8 cellular contexts compared by ENCODE assay signal in genomic region chr11:126282742-126283591, GRCh38. TPM values are rescaled to one million over a fixed set of nuclear protein-coding genes. Genes with fewer than 3 reads are reported as not detected.
A peak's percentile ranks its signal among the peaks of the same experiment; 100 is the strongest.
DNase-seq lines count a peak whose midpoint lies in the region; ATAC-seq, FAIRE-seq and TF ChIP-seq lines count a peak whose summit lies in the region.

Gene TIRAP, plus strand, starts transcription at chr11:126283093. Its CDS starts 7,802 bp downstream, at chr11:126290895.

- TF ChIP-seq RAD21 in H1 (IDR thresholded peaks at IDR 0.05 in 1 of 2, conservative IDR thresholded peaks at IDR 0.05 in 1 of 2; ENCODE audit: low read depth in 2 of 2, low read length in 2 of 2) = no peak

- TF ChIP-seq EP300 in H1 (IDR thresholded peaks at IDR 0.05; ENCODE audit: borderline replicate concordance in 1 of 2, low read depth in 2 of 2, low read length in 2 of 2) = no peak

- no peaks in the 10 kb centered on the region for H3K9me3 ChIP-seq in H1 (ENCODE audit: insufficient read depth in 2 of 2, low read depth in 1 of 2, low read length in 1 of 2)

- H3K36me3 ChIP-seq in H1 (ENCODE audit: control insufficient read depth in 2 of 4, insufficient read depth in 4 of 4, low read length in 3 of 4) = no peaks in the 10 kb centered on the region; a peak in 1 of 8 replicates

- H3K23ac ChIP-seq in H1 (ENCODE audit: insufficient read length) = no peak within 1 kb of the TSS

- peak within 1 kb of the TSS; percentile 93 for H2AFZ ChIP-seq in H1 (ENCODE audit: low read length)

- no peaks in the 10 kb centered on the region for H3K9me3 Mint-ChIP-seq in activated CD8-positive, alpha-beta memory T cell treated with anti-CD3 and anti-CD28 coated beads, Interleukin-2, amount 10 ng/mL, durations not matched to agents 7 days and 5 days (ENCODE audit: low read depth)

- H4K5ac ChIP-seq in H1 (ENCODE audit: insufficient read length, low read depth, low read length) = no peak within 1 kb of the TSS

- no peak within 1 kb of the TSS for H4K91ac ChIP-seq in H1 (replicated peaks; ENCODE audit: insufficient read length, low read length)

- peak within 1 kb of the TSS; percentile 71; the same call in 1 of the 2 replicates for H2BK12ac ChIP-seq in H1 (ENCODE audit: low read depth, low read length)

- no peak for FAIRE-seq in H1 (lab: Jason Lieb, UNC)

- H3K4ac ChIP-seq in H1 (replicated peaks; ENCODE audit: insufficient read length, low read depth, low read length) = no peak within 1 kb of the TSS

- CTCF ChIA-PET in activated CD8-positive, alpha-beta memory T cell treated with anti-CD3 and anti-CD28 coated beads, Interleukin-2, amount 10 ng/mL, durations not matched to agents 7 days and 5 days (lab: Charles Lee) = interaction anchor here (1.7 to 1.8 kb wide), 2 partner anchors 13 to 28 kb away, joined by 4 to 10 read pairs; partner anchors contain the start of genes FOXRED1 and SRPRA
- CTCF ChIA-PET in H1 (lab: Charles Lee; ENCODE audit: partially characterized antibody) = interaction anchor here (0.5 to 1.6 kb wide), 5 partner anchors 10 to 94 kb away, joined by 3 to 4 read pairs (median 3); no protein-coding TSS in a partner anchor

- no peak within 1 kb of the TSS; the same call in 1 of the 2 replicates for H2BK5ac ChIP-seq in H1 (ENCODE audit: low read depth, low read length)

- TF ChIP-seq POLR2A in H1 (IDR thresholded peaks at IDR 0.05; ENCODE audit: control extremely low read depth in 1 of 2, low read depth in 2 of 2, low read length in 2 of 2) = peak in 1 of 2 experiments; percentile 66; a peak in 2 of 3 replicates

- no peak within 1 kb of the TSS for H3K27ac ChIP-seq in H1 (ENCODE audit: low read depth, low read length)

- peak within 1 kb of the TSS; percentile 85; the same call in 1 of the 2 replicates for H3K18ac ChIP-seq in H1 (ENCODE audit: extremely low read depth, low read length)

- no peak for TF ChIP-seq CTCF in AG10803 (conservative IDR thresholded peaks at IDR 0.05; ENCODE audit: low read length)
- TF ChIP-seq CTCF in H1 (IDR thresholded peaks at IDR 0.05; ENCODE audit: control extremely low read depth in 1 of 3, insufficient read depth in 1 of 3, low read depth in 1 of 3, low read length in 3 of 3) = peak in 1 of 3 experiments; percentile 16; a peak in 1 of 4 replicates

- H2BK15ac ChIP-seq in H1 (ENCODE audit: low read length) = peak within 1 kb of the TSS; percentile 61; the same call in 1 of the 2 replicates

- no peaks in the 10 kb centered on the region for H4K20me1 ChIP-seq in H1 (replicated peaks in 1 of 2; ENCODE audit: control insufficient read depth in 1 of 2, insufficient read depth in 2 of 2, low read length in 2 of 2)

- peak within 1 kb of the TSS; percentile 98 for H3K27ac Mint-ChIP-seq in activated CD8-positive, alpha-beta memory T cell treated with anti-CD3 and anti-CD28 coated beads, Interleukin-2, amount 10 ng/mL, durations not matched to agents 7 days and 5 days

- peaks cover 13% of the 10 kb centered on the region for H3K23me2 ChIP-seq in H1 (ENCODE audit: low read depth, low read length)

- DNase-seq in AG10803 (ENCODE audit: low read depth) (peak; percentile 52), NOMO-1 treated with DMSO at 0.1 percent for 48 hours (lab: John Stamatoyannopoulos, UW; ENCODE audit: unreplicated experiment) (peak; percentile 62), H1 (ENCODE audit: low read depth in 1 of 2, low spot score in 2 of 2) (peak in 1 of 2 experiments; percentile 79), medulla oblongata (ENCODE audit: extremely low spot score) (peak; percentile 56)
- DNase-seq in activated CD8-positive, alpha-beta memory T cell treated with anti-CD3 and anti-CD28 coated beads, Interleukin-2, amount 10 ng/mL, durations not matched to agents 7 days and 5 days = peak; percentile 77
- DNase-seq in stimulated activated CD8-positive, alpha-beta memory T cell treated with anti-CD3 and anti-CD28 coated beads, Interleukin-4, amount 100 ng/mL, for 1 hour (ENCODE audit: low read depth in 2 of 2, low spot score in 1 of 2) = peak; percentile 24 to 34

- peak within 1 kb of the TSS; percentile 73 for H4K8ac ChIP-seq in H1 (ENCODE audit: extremely low read depth, insufficient read depth, low read length)

- peak within 1 kb of the TSS; percentile 22 for H3K56ac ChIP-seq in H1 (replicated peaks; ENCODE audit: insufficient read length, low read depth, low read length)

- peak within 1 kb of the TSS; percentile 98 for H3K4me3 Mint-ChIP-seq in activated CD8-positive, alpha-beta memory T cell treated with anti-CD3 and anti-CD28 coated beads, Interleukin-2, amount 10 ng/mL, durations not matched to agents 7 days and 5 days

- H3K4me1 ChIP-seq in H1 (replicated peaks in 1 of 4; ENCODE audit: control insufficient read depth in 3 of 4, insufficient read depth in 4 of 4, low read length in 3 of 4) = peaks cover 0 to 6% (median 4%) of the 10 kb centered on the region in 4 experiments; a peak in 4 of 7 replicates

- H2BK120ac ChIP-seq in H1 (replicated peaks; ENCODE audit: low read depth, low read length) = no peak within 1 kb of the TSS

- peak within 1 kb of the TSS; percentile 79 for H3K4me3 ChIP-seq in AG10803 (ENCODE audit: low read length)
- H3K4me3 ChIP-seq in H1 (ENCODE audit: extremely low read depth in 1 of 4, insufficient read depth in 2 of 4, low read depth in 3 of 4, low read length in 4 of 4) = peak within 1 kb of the TSS; percentile 46 to 91 (median 83)

- peak; percentile 62 for ATAC-seq in GM19025 (IDR thresholded peaks at IDR 0.05; ENCODE audit: low read depth, unreplicated experiment)
- peak; percentile 65 for ATAC-seq in HG03175 (IDR thresholded peaks at IDR 0.05; ENCODE audit: unreplicated experiment)
- peak; percentile 85 for ATAC-seq in activated CD8-positive, alpha-beta memory T cell treated with anti-CD3 and anti-CD28 coated beads, Interleukin-2, amount 10 ng/mL, durations not matched to agents 7 days and 5 days

- H3K4me2 ChIP-seq in H1 (ENCODE audit: insufficient read depth in 1 of 2, low read depth in 2 of 2, low read length in 2 of 2) = peak within 1 kb of the TSS; percentile 80 to 94

- H3K79me1 ChIP-seq in H1 (ENCODE audit: low read depth, low read length) = peaks cover 2% of the 10 kb centered on the region; the same call in 1 of the 2 replicates

- H2BK20ac ChIP-seq in H1 (ENCODE audit: low read length) = no peak within 1 kb of the TSS

- POLR2A ChIA-PET in H1 (lab: Charles Lee; ENCODE audit: partially characterized antibody) = interaction anchor here (0.6 to 4.6 kb wide), 17 partner anchors 7 to 1095 kb away, joined by 3 to 75 read pairs (median 3); partner anchors contain the start of genes DCPS, FAM118B, FOXRED1 and RPUSD4

- H2AK5ac ChIP-seq in H1 (ENCODE audit: low read depth, low read length) = no peak within 1 kb of the TSS

- H3K9ac ChIP-seq in H1 (replicated peaks in 1 of 4; ENCODE audit: extremely low read depth in 1 of 4, low read depth in 3 of 4, low read length in 3 of 4) = peak within 1 kb of the TSS; percentile 31 to 80 (median 46)

- peaks cover 41% of the 10 kb centered on the region for H3K4me1 Mint-ChIP-seq in activated CD8-positive, alpha-beta memory T cell treated with anti-CD3 and anti-CD28 coated beads, Interleukin-2, amount 10 ng/mL, durations not matched to agents 7 days and 5 days

- no peak within 1 kb of the TSS for H3K14ac ChIP-seq in H1 (ENCODE audit: insufficient read length)

- H3K27me3 Mint-ChIP-seq in activated CD8-positive, alpha-beta memory T cell treated with anti-CD3 and anti-CD28 coated beads, Interleukin-2, amount 10 ng/mL, durations not matched to agents 7 days and 5 days = no peaks in the 10 kb centered on the region

- WGBS in H1 (ENCODE audit: extremely low coverage in 1 of 2, insufficient coverage in 1 of 2, insufficient read length in 1 of 2, insufficient replicate concordance in 2 of 2, low coverage in 1 of 2, low lambda C conversion rate in 2 of 2, missing lambda C conversion rate in 1 of 2), 2 experiments = 1% methylated on average over 53 of the region's 82 CpGs; no CpG with 5 or more reads in 1 of the 2 experiments

- H3K36me3 Mint-ChIP-seq in activated CD8-positive, alpha-beta memory T cell treated with anti-CD3 and anti-CD28 coated beads, Interleukin-2, amount 10 ng/mL, durations not matched to agents 7 days and 5 days = peaks cover 6% of the 10 kb centered on the region

- H3K79me2 ChIP-seq in H1 (ENCODE audit: control insufficient read depth in 1 of 2, insufficient read depth in 2 of 2, low read length in 2 of 2) = no peaks in the 10 kb centered on the region

- peaks cover 0 to 5% (median 2%) of the 10 kb centered on the region in 4 experiments; a peak in 4 of 7 replicates for H3K27me3 ChIP-seq in H1 (replicated peaks in 1 of 4; ENCODE audit: control insufficient read depth in 3 of 4, extremely low read depth in 1 of 4, insufficient read depth in 3 of 4, low read length in 3 of 4)

TF ChIP-seq in H1, 55 proteins besides CTCF, POLR2A, EP300 and RAD21 (continues in another document):
- TF ChIP-seq KDM4A (IDR thresholded peaks at IDR 0.05; ENCODE audit: low read depth, low read length, severe bottlenecking) (peak; percentile 92), TAF1 (IDR thresholded peaks at IDR 0.05; ENCODE audit: low read depth, low read length) (peak; percentile 50), POLR2AphosphoS5 (IDR thresholded peaks at IDR 0.05; ENCODE audit: low read depth, low read length) (0 out of 2 replicates have a peak, but pooled peaks have one; percentile 61), HDAC2 (IDR thresholded peaks at IDR 0.05; ENCODE audit: borderline replicate concordance in 1 of 2, low read depth in 2 of 2, low read length in 2 of 2) (peak; percentile 30 to 82; a peak in 3 of 4 replicates), EGR1 (IDR thresholded peaks at IDR 0.05; ENCODE audit: borderline replicate concordance, low read depth, low read length) (no peak), SAP30 (IDR thresholded peaks at IDR 0.05; ENCODE audit: insufficient read depth, insufficient replicate concordance, low read length) (peak; percentile 68), POU5F1 (IDR thresholded peaks at IDR 0.05; ENCODE audit: low read depth, low read length) (no peak), ASH2L (IDR thresholded peaks at IDR 0.05; ENCODE audit: low read length) (peak; percentile 52), BACH1 (IDR thresholded peaks at IDR 0.05; ENCODE audit: low read length) (peak; percentile 63), PHF8 (conservative IDR thresholded peaks at IDR 0.05; ENCODE audit: low read depth, low read length) (peak; percentile 9; the same call in 1 of the 2 replicates)

RNA-seq across cellular contexts. Expression of gene TIRAP, which starts in this region (rescaled TPM):
- total RNA-seq in activated CD8-positive, alpha-beta memory T cell treated with anti-CD3 and anti-CD28 coated beads, Interleukin-2, amount 10 ng/mL, durations not matched to agents 7 days and 5 days = 10 to 100 TPM; 14.3 to 14.8 TPM
- 4.5 and 5.3 TPM in 2 replicates for total RNA-seq in H1 (2021; fragmentation: NEBNext Ultra II Directional; extraction: Animal tissue kit (Norgen Biotek cat#: 25700))
- polyA plus RNA-seq in H1 (2011; rRNA removed) = 5.3 and 5.6 TPM in 2 replicates
- polyA plus RNA-seq in H1 (2011; cell fraction: cytosol; rRNA removed) = 3.8 TPM
- polyA plus RNA-seq in H1 (2011; cell fraction: nucleus; rRNA removed) = 5.1 TPM
- polyA plus RNA-seq in H1 (2012, experiment 1 of 2) = 4.2 to 5.7 TPM (median 5.0 TPM) in 4 replicates
- 3.6 TPM for polyA plus RNA-seq in H1 (2012, experiment 2 of 2)
- polyA plus RNA-seq in H1 (2013, experiment 1 of 2) = 4.1 TPM
- polyA plus RNA-seq in H1 (2013, experiment 2 of 2) = 3.9 TPM
- 5.4 and 5.7 TPM in 2 replicates for polyA minus RNA-seq in H1 (2011; rRNA and poly(A)+ RNA removed)
- 5.2 TPM for polyA minus RNA-seq in H1 (2011; cell fraction: cytosol; rRNA and poly(A)+ RNA removed)
- polyA minus RNA-seq in H1 (2011; cell fraction: nucleus; rRNA and poly(A)+ RNA removed) = 4.5 TPM
